1 cellular context compared by ENCODE assay signal in the genomic region with DNA sequence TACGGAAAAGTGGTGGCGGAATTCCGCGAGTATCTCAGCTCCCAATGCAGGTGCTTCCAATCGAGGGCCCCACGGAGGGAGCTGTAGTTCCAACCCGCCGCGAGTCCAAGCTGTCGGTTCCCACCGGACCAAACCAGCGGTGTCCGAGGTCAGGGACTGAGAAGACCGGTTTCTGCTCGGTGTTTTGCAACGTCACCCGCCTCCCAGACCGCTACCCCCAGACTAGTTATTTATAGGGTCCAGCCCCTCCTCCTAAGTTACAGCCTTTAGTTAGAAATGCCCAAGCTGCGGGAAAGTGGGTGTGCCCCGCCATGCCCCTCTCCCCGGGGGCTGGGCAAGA.
TF ChIP-seq lines count a peak whose summit lies in the region.

No MANE protein-coding gene starts in this region.

TF ChIP-seq in H1, 55 proteins besides CTCF, POLR2A, EP300 and RAD21:
- TF ChIP-seq CEBPB (IDR thresholded peaks at IDR 0.05; ENCODE audit: low read depth, low read length) (0 out of 2 replicates have a peak, but pooled peaks have one; percentile 10), ASH2L (IDR thresholded peaks at IDR 0.05; ENCODE audit: low read length) (no peak), SIN3A (conservative IDR thresholded peaks at IDR 0.05 in 1 of 2, IDR thresholded peaks at IDR 0.05 in 1 of 2; ENCODE audit: low read depth in 1 of 2, low read length in 2 of 2) (no peak), TAF1 (IDR thresholded peaks at IDR 0.05; ENCODE audit: low read depth, low read length) (0 out of 2 replicates have a peak, but pooled peaks have one; percentile 11)
- TF ChIP-seq, protein P1, sequence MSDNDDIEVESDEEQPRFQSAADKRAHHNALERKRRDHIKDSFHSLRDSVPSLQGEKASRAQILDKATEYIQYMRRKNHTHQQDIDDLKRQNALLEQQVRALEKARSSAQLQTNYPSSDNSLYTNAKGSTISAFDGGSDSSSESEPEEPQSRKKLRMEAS (IDR thresholded peaks at IDR 0.05) = 0 out of 2 replicates have a peak, but pooled peaks have one; percentile 3
- TF ChIP-seq, protein P2, sequence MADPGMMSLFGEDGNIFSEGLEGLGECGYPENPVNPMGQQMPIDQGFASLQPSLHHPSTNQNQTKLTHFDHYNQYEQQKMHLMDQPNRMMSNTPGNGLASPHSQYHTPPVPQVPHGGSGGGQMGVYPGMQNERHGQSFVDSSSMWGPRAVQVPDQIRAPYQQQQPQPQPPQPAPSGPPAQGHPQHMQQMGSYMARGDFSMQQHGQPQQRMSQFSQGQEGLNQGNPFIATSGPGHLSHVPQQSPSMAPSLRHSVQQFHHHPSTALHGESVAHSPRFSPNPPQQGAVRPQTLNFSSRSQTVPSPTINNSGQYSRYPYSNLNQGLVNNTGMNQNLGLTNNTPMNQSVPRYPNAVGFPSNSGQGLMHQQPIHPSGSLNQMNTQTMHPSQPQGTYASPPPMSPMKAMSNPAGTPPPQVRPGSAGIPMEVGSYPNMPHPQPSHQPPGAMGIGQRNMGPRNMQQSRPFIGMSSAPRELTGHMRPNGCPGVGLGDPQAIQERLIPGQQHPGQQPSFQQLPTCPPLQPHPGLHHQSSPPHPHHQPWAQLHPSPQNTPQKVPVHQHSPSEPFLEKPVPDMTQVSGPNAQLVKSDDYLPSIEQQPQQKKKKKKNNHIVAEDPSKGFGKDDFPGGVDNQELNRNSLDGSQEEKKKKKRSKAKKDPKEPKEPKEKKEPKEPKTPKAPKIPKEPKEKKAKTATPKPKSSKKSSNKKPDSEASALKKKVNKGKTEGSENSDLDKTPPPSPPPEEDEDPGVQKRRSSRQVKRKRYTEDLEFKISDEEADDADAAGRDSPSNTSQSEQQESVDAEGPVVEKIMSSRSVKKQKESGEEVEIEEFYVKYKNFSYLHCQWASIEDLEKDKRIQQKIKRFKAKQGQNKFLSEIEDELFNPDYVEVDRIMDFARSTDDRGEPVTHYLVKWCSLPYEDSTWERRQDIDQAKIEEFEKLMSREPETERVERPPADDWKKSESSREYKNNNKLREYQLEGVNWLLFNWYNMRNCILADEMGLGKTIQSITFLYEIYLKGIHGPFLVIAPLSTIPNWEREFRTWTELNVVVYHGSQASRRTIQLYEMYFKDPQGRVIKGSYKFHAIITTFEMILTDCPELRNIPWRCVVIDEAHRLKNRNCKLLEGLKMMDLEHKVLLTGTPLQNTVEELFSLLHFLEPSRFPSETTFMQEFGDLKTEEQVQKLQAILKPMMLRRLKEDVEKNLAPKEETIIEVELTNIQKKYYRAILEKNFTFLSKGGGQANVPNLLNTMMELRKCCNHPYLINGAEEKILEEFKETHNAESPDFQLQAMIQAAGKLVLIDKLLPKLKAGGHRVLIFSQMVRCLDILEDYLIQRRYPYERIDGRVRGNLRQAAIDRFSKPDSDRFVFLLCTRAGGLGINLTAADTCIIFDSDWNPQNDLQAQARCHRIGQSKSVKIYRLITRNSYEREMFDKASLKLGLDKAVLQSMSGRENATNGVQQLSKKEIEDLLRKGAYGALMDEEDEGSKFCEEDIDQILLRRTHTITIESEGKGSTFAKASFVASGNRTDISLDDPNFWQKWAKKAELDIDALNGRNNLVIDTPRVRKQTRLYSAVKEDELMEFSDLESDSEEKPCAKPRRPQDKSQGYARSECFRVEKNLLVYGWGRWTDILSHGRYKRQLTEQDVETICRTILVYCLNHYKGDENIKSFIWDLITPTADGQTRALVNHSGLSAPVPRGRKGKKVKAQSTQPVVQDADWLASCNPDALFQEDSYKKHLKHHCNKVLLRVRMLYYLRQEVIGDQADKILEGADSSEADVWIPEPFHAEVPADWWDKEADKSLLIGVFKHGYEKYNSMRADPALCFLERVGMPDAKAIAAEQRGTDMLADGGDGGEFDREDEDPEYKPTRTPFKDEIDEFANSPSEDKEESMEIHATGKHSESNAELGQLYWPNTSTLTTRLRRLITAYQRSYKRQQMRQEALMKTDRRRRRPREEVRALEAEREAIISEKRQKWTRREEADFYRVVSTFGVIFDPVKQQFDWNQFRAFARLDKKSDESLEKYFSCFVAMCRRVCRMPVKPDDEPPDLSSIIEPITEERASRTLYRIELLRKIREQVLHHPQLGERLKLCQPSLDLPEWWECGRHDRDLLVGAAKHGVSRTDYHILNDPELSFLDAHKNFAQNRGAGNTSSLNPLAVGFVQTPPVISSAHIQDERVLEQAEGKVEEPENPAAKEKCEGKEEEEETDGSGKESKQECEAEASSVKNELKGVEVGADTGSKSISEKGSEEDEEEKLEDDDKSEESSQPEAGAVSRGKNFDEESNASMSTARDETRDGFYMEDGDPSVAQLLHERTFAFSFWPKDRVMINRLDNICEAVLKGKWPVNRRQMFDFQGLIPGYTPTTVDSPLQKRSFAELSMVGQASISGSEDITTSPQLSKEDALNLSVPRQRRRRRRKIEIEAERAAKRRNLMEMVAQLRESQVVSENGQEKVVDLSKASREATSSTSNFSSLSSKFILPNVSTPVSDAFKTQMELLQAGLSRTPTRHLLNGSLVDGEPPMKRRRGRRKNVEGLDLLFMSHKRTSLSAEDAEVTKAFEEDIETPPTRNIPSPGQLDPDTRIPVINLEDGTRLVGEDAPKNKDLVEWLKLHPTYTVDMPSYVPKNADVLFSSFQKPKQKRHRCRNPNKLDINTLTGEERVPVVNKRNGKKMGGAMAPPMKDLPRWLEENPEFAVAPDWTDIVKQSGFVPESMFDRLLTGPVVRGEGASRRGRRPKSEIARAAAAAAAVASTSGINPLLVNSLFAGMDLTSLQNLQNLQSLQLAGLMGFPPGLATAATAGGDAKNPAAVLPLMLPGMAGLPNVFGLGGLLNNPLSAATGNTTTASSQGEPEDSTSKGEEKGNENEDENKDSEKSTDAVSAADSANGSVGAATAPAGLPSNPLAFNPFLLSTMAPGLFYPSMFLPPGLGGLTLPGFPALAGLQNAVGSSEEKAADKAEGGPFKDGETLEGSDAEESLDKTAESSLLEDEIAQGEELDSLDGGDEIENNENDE (IDR thresholded peaks at IDR 0.05; ENCODE audit: insufficient replicate concordance, low read length) = no peak
TF ChIP-seq in H1: peak in this region for 3.
